In the genomic region with DNA sequence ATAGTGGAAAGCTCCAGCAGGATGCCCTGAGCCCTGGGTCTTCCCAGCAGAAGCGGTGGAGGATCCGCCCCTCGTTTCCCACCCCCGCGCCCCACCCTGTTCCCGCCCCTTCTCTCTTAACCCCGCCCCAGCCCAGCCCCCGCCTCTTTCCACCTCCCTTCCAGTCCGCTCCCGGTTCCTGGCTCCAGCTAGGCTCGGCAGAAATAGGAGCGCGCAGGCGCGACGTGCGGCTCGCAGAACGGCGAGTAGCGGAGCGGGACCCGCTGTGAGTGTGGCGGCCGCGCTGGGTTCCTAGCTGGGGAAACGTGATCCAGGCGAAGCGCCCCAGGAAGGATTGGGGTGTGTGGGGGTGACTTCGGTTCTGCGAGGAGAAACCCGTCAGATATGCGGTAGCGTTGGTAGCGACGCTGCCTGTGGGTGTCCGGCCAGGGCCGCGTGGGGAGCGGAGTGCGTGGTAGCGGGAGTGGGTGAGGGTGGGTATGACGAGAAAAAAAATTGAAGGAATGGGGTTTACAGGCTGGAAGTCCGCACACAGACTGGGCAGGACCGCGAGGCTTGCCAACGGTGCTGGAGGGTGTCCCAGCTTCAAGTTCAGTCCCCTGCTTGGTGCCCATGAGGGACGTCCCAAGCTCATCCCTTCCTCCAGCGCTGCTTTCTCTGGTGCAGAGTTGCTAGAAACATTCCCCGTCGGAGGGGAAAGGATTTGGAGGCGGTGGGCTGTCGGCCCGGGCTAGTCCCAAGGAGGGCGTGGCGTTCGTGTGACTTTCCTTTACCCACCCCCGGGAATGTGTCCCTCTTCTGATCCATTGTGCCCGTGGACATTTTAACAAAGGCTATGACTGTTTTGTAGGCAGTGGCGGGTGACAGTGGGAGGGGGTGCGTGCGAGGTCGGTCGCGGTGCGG, we compare ENCODE assay signal across 2 cellular contexts.
TF ChIP-seq lines count a peak whose summit lies in the region.

PRRG1 (plus strand) TSS at position 234 of the 903 bp plus-strand sequence. CDS start 56,886 bp downstream, outside the sequence.

TF ChIP-seq in endothelial cell of umbilical vein, 7 proteins besides CTCF, POLR2A, EP300 and RAD21:
- TF ChIP-seq MYC (IDR thresholded peaks at IDR 0.05; ENCODE audit: low read depth, low read length) = no peak
- TF ChIP-seq FOS (IDR thresholded peaks at IDR 0.05; ENCODE audit: borderline replicate concordance, insufficient read depth, low read length) = peak; percentile 16
- peak; percentile 48 for TF ChIP-seq POLR2AphosphoS5 (IDR thresholded peaks at IDR 0.05; ENCODE audit: insufficient read depth, low read depth, low read length)
- TF ChIP-seq JUN (IDR thresholded peaks at IDR 0.05; ENCODE audit: borderline replicate concordance, insufficient read depth, insufficient read length, low read depth) = no peak
- TF ChIP-seq, protein P1, sequence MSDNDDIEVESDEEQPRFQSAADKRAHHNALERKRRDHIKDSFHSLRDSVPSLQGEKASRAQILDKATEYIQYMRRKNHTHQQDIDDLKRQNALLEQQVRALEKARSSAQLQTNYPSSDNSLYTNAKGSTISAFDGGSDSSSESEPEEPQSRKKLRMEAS (IDR thresholded peaks at IDR 0.05; ENCODE audit: insufficient read depth, insufficient read length) = no peak
- no peak for TF ChIP-seq GATA2 (IDR thresholded peaks at IDR 0.05; ENCODE audit: insufficient read depth, insufficient read length, low read depth, low read length)
- no peak for TF ChIP-seq EZH2 (IDR thresholded peaks at IDR 0.05; ENCODE audit: borderline replicate concordance, low read depth, low read length, severe bottlenecking)

TF ChIP-seq in GM12891, 5 proteins besides CTCF, POLR2A, EP300 and RAD21 (continued from another document):
- TF ChIP-seq POLR2AphosphoS5 (IDR thresholded peaks at IDR 0.05; ENCODE audit: low read depth, low read length) = no peak
- no peak for TF ChIP-seq SPI1 (IDR thresholded peaks at IDR 0.05; ENCODE audit: low read depth, low read length)
- TF ChIP-seq POU2F2 (IDR thresholded peaks at IDR 0.05; ENCODE audit: low read depth, low read length) = no peak
- TF ChIP-seq TAF1 (IDR thresholded peaks at IDR 0.05; ENCODE audit: low read depth, low read length) = no peak
